ENCODE assay signal across 8 cellular contexts in the genomic region with DNA sequence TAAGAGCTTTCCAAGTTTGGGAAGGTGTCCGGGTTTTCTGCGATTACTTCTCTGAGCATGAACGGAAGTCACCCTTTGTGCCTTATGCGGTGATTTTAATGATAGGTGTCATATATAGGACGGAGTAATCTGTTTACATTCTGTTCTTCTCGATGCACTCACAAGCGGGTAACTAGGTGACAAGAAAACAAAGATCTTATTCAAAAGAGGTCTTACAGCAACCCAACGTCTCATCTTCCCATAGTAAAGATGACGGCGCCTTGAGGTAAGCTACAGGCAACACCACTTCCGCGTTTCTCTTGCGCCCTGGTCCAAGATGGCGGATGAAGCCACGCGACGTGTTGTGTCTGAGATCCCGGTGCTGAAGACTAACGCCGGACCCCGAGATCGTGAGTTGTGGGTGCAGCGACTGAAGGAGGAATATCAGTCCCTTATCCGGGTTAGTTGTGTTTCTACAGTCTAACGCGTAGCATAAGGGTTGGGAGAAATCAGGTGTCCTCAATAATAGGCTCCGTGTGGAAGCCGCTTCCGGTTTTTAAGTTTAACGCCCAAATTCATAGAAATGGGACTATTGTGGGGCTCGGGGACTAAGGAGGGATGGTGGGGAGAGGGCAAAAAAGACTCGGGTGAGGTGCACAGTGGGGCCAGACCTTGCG. TPM values are rescaled to one million over a fixed set of nuclear protein-coding genes. Genes with fewer than 3 reads are reported as not detected.
DNase-seq lines count a peak whose midpoint lies in the region; ATAC-seq and TF ChIP-seq lines count a peak whose summit lies in the region.

TSS of gene UFC1 (plus strand) at position 297 of the 656 bp plus-strand sequence. CDS start at position 317, 20 bp downstream.

- CTCF ChIA-PET in PC-3 (lab: Charles Lee): interaction anchor here (0.9 to 1.3 kb wide), 3 partner anchors 12 to 21 kb away, joined by 3 to 5 read pairs (median 4); partner anchors contain the start of gene PPOX

- H2AFZ ChIP-seq in PC-3 (ENCODE audit: low read length): peak within 1 kb of the TSS; percentile 86

- H3K4me2 ChIP-seq in PC-3 (ENCODE audit: low read length): peak within 1 kb of the TSS; percentile 84

- DNase-seq in Caki2 (ENCODE audit: low read depth) (peak; percentile 88), PC-3 (peak; percentile 89), activated T-cell treated with anti-CD3 and anti-CD28 coated beads for 4 hours (peak; percentile 69), erythroblast (lab: John Stamatoyannopoulos, UW) (peak; percentile 94)
- peak; percentile 91 for DNase-seq in Jurkat, Clone E6-1 (ENCODE audit: low read depth, low spot score)
- peak; percentile 50 for DNase-seq in stimulated activated CD8-positive, alpha-beta memory T cell treated with anti-CD3 and anti-CD28 coated beads, Interleukin-7, amount 100 ng/mL, for 24 hours (ENCODE audit: low read depth)

- in situ Hi-C loops in Caki2 (cut with HindIII; ENCODE audit: low pct_unique_long_range_greater_than_20kb, low sequenced_read_pairs): no loop called here

- H3K4me3 ChIP-seq in Jurkat, Clone E6-1 (ENCODE audit: low read length): peak within 1 kb of the TSS; percentile 78
- H3K4me3 ChIP-seq in PC-3 (ENCODE audit: low read length): peak within 1 kb of the TSS; percentile 78
- H3K4me3 ChIP-seq in mucosa of stomach (ENCODE audit: low read length): peak within 1 kb of the TSS; percentile 87

- BruUV-seq in PC-3 (replicated peaks; lab: Mats Ljungman, UMichigan): TSS peak; percentile 97

- H3K9ac ChIP-seq in PC-3 (ENCODE audit: low read length) (peak within 1 kb of the TSS; percentile 90), mucosa of stomach (ENCODE audit: low read length) (peak within 1 kb of the TSS; percentile 97)

- no peaks in the 10 kb centered on the region for H4K20me1 ChIP-seq in PC-3 (ENCODE audit: low read length)

- H3K4me1 ChIP-seq in PC-3 (ENCODE audit: insufficient read depth, low read length) (peaks cover 26% of the 10 kb centered on the region), mucosa of stomach (ENCODE audit: control insufficient read depth, insufficient read depth, low read length) (peaks cover 15% of the 10 kb centered on the region)

- intact Hi-C loops in PC-3 (cut with micrococcal nuclease): loop anchor here (1.0 to 2.0 kb wide), 2 partner anchors 21 to 36 kb away; partner anchors contain the start of genes DEDD, NIT1 and PFDN2

- no peak for TF ChIP-seq CTCF in PC-3 (conservative IDR thresholded peaks at IDR 0.05; ENCODE audit: low read depth, low read length)

- ATAC-seq in GM21515 (IDR thresholded peaks at IDR 0.05; ENCODE audit: unreplicated experiment) (peak; percentile 80), PC-3 (peak; percentile 88)

- POLR2A ChIA-PET in PC-3 (lab: Charles Lee; ENCODE audit: unreplicated experiment): interaction anchor here (0.5 to 0.6 kb wide), 4 partner anchors 17 to 116 kb away, joined by 3 to 10 read pairs (median 4); no protein-coding TSS in a partner anchor

- no peaks in the 10 kb centered on the region for H3K9me2 ChIP-seq in PC-3 (replicated peaks; ENCODE audit: low read length)

- H3K27ac ChIP-seq in PC-3 (ENCODE audit: low read length): peak within 1 kb of the TSS; percentile 89

- peaks cover 19% of the 10 kb centered on the region for H3K79me2 ChIP-seq in PC-3 (ENCODE audit: low read length)

- H3K27me3 ChIP-seq in PC-3 (ENCODE audit: low read length): no peaks in the 10 kb centered on the region
- H3K27me3 ChIP-seq in mucosa of stomach (ENCODE audit: control insufficient read depth, insufficient read depth, low read length): no peaks in the 10 kb centered on the region

- peaks cover 9% of the 10 kb centered on the region; the same call in 1 of the 2 replicates for H3K36me3 ChIP-seq in PC-3 (ENCODE audit: low read depth, low read length)
- H3K36me3 ChIP-seq in mucosa of stomach (ENCODE audit: control insufficient read depth, insufficient read depth, low read length): peaks cover 4% of the 10 kb centered on the region

- no peaks in the 10 kb centered on the region for H3K9me3 ChIP-seq in PC-3 (ENCODE audit: low read length)
- no peaks in the 10 kb centered on the region for H3K9me3 ChIP-seq in mucosa of stomach (ENCODE audit: control insufficient read depth, low read length)

- H3F3A ChIP-seq in PC-3 (ENCODE audit: low read length, unreplicated experiment): no peaks in the 10 kb centered on the region

- peak; percentile 91 for TF ChIP-seq POLR2A in erythroblast (IDR thresholded peaks at IDR 0.05; ENCODE audit: low read length)

RNA-seq across cellular contexts. Expression of gene UFC1, which starts in this region (rescaled TPM):
- total RNA-seq in Caki2 (2014; rRNA removed; shearing (Covaris generic); ENCODE audit: low replicate concordance): 189 and 204 TPM in 2 replicates
- 300 TPM for polyA plus RNA-seq in Jurkat, Clone E6-1 (2012; ENCODE audit: insufficient read depth, insufficient read length)
- 84.6 and 113 TPM in 2 replicates for total RNA-seq in PC-3 (2014; rRNA removed)

Comparison
In these comparisons a context has a peak if more than half of its experiments do, and no peak if none do; other contexts are left out.
1. Peak in every context shown above with its lines: DNase-seq, ATAC-seq, H3K4me3 ChIP-seq and H3K27ac ChIP-seq.